Comparison of ENCODE assay signal across 1 cellular context in genomic region chr16:70648606-70649005, GRCh38.
TF ChIP-seq lines count a peak whose summit lies in the region.

No MANE protein-coding gene starts in this region.

TF ChIP-seq in HepG2, 621 proteins besides CTCF, POLR2A, EP300 and RAD21:
- TF ChIP-seq MEIS1 (CRISPR knock-in tag; IDR thresholded peaks at IDR 0.05; ENCODE audit: borderline replicate concordance), result no peak
- TF ChIP-seq ZNF883 (CRISPR knock-in tag; IDR thresholded peaks at IDR 0.05; ENCODE audit: not compliant biosample characterization), result no peak
- TF ChIP-seq CHD4 (IDR thresholded peaks at IDR 0.05; ENCODE audit: borderline replicate concordance, low read length), result no peak
- no peak for TF ChIP-seq ZBTB14 (CRISPR knock-in tag; IDR thresholded peaks at IDR 0.05)
- TF ChIP-seq KIAA2018 (CRISPR knock-in tag; IDR thresholded peaks at IDR 0.05; ENCODE audit: borderline replicate concordance), result no peak
- TF ChIP-seq CSRNP2 (CRISPR knock-in tag; conservative IDR thresholded peaks at IDR 0.05; ENCODE audit: low read depth), result no peak
- no peak for TF ChIP-seq ZSCAN22 (CRISPR knock-in tag; IDR thresholded peaks at IDR 0.05)
- no peak for TF ChIP-seq NCOA2 (CRISPR knock-in tag; IDR thresholded peaks at IDR 0.05)
- no peak for TF ChIP-seq ZNF331 (CRISPR knock-in tag; IDR thresholded peaks at IDR 0.05)
- TF ChIP-seq ZNF446 (CRISPR knock-in tag; IDR thresholded peaks at IDR 0.05), result no peak
TF ChIP-seq in HepG2: peak in this region for 0.
